16 cellular contexts compared by ENCODE assay signal in the genomic region with DNA sequence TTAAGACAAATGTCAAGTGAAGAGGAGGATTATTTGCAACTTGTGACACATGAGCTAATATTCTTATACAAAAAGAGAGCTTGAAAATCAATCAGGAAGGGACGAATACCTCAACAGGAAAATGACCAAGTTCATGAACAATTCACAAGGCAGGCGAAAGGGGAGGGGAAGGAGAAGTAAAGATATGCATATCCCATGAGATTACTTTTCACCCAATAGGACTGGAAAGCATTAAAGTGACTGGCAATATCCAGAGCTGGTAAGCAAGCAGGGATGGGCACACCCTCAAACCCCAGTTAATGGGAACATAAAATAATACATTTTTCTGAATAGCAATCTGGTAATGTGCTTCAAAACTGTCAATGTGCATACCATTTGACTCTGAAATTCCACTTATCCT.
A peak's percentile ranks its signal among the peaks of the same experiment; 100 is the strongest.
DNase-seq lines count a peak whose midpoint lies in the region; ATAC-seq and TF ChIP-seq lines count a peak whose summit lies in the region.
"Had no signal": no experiment of that assay in that cellular context is flagged by ENCODE, and none has a peak within 500 bp of the region (broad histone marks: within the 10 kb centered on the region; RNA-seq: fewer than 3 reads in every experiment).

No MANE protein-coding gene starts in this region.

- H3K27ac ChIP-seq in PC-3 (ENCODE audit: low read length) (peak overlapping the region; percentile 24), esophagus muscularis mucosa (replicated peaks in 1 of 4) (no peak overlapping the region)
- H3K27ac ChIP-seq: RWPE1 had no signal

- H3K27me3 ChIP-seq in PC-3 (ENCODE audit: low read length) (no peaks in the 10 kb centered on the region), esophagus muscularis mucosa (no peaks in the 10 kb centered on the region)
- H3K27me3 ChIP-seq: gastroesophageal sphincter had no signal

- no peaks in the 10 kb centered on the region for H4K20me1 ChIP-seq in PC-3 (ENCODE audit: low read length)

- peak overlapping the region; percentile 61 for H3K4me2 ChIP-seq in PC-3 (ENCODE audit: low read length)

- H3K79me2 ChIP-seq in PC-3 (ENCODE audit: low read length), result no peaks in the 10 kb centered on the region

- H3K36me3 ChIP-seq in PC-3 (ENCODE audit: low read depth, low read length) (no peaks in the 10 kb centered on the region), esophagus muscularis mucosa (no peaks in the 10 kb centered on the region)
- H3K36me3 ChIP-seq: gastroesophageal sphincter had no signal

- H3K9me3 ChIP-seq in PC-3 (ENCODE audit: low read length) (no peaks in the 10 kb centered on the region), esophagus muscularis mucosa (no peaks in the 10 kb centered on the region)
- H3K9me3 ChIP-seq: gastroesophageal sphincter had no signal

- H3K4me1 ChIP-seq in PC-3 (ENCODE audit: insufficient read depth, low read length) (peaks cover 14% of the 10 kb centered on the region), esophagus muscularis mucosa (peaks cover 0 to 12% (median 9%) of the 10 kb centered on the region in 4 donors)
- H3K4me1 ChIP-seq: gastroesophageal sphincter had no signal

- no TSS peak for BruUV-seq in PC-3 (replicated peaks; lab: Mats Ljungman, UMichigan)

- no peaks in the 10 kb centered on the region for H3F3A ChIP-seq in PC-3 (ENCODE audit: low read length, unreplicated experiment)

- POLR2A ChIA-PET in PC-3 (lab: Charles Lee; ENCODE audit: unreplicated experiment), result no interaction called here

- H3K9ac ChIP-seq in PC-3 (ENCODE audit: low read length), result no peak overlapping the region

- 73% methylated on average over 2 of the region's 2 CpGs for WGBS in esophagus muscularis mucosa

- H3K4me3 ChIP-seq in PC-3 (ENCODE audit: low read length) (no peak overlapping the region), esophagus muscularis mucosa (no peak overlapping the region)
- H3K4me3 ChIP-seq: gastroesophageal sphincter had no signal

- no peaks in the 10 kb centered on the region for H3K9me2 ChIP-seq in PC-3 (replicated peaks; ENCODE audit: low read length)

- ATAC-seq in PC-3, result peak; percentile 56
- no peak for ATAC-seq in GM19467 (IDR thresholded peaks at IDR 0.05; ENCODE audit: unreplicated experiment)
- ATAC-seq in GM18873 (IDR thresholded peaks at IDR 0.05; ENCODE audit: low FRiP score, unreplicated experiment), result no peak
- ATAC-seq: gastroesophageal sphincter, sciatic nerve had no signal

- TF ChIP-seq EP300 in esophagus muscularis mucosa (IDR thresholded peaks at IDR 0.05), result no peak

- TF ChIP-seq POLR2A in esophagus muscularis mucosa (IDR thresholded peaks at IDR 0.05; ENCODE audit: low read depth), result no peak

- no peak for TF ChIP-seq CTCF in PC-3 (conservative IDR thresholded peaks at IDR 0.05; ENCODE audit: low read depth, low read length)
- TF ChIP-seq CTCF in esophagus muscularis mucosa (IDR thresholded peaks at IDR 0.05), result no peak

- CTCF ChIA-PET in PC-3 (lab: Charles Lee), result interaction anchor here (0.6 kb wide), 1 partner anchor 292 kb away, joined by 4 read pairs; no protein-coding TSS in a partner anchor

- H2AFZ ChIP-seq in PC-3 (ENCODE audit: low read length), result peak overlapping the region; percentile 66; the same call in 1 of the 2 replicates

- intact Hi-C loops in PC-3 (cut with micrococcal nuclease), result no loop called here
- intact Hi-C loops in esophagus muscularis mucosa (cut with DNase I), result no loop called here

- peak; percentile 60 for DNase-seq in GM03348 (ENCODE audit: low spot score)
- DNase-seq in PC-3, result peak; percentile 40
- peak; percentile 45 for DNase-seq in dedifferentiated amniotic fluid mesenchymal stem cell (ENCODE audit: extremely low spot score)
- peak; percentile 57 for DNase-seq in non-pigmented ciliary epithelial cell (ENCODE audit: low read depth)
- no peak for DNase-seq in OCI-M1 (lab: John Stamatoyannopoulos, UW)
- DNase-seq in esophagus muscularis mucosa (ENCODE audit: extremely low spot score), result no peak
- DNase-seq: activated CD4-positive, alpha-beta T cell treated with anti-CD3 and anti-CD28 coated beads, Interleukin-2, amount 50 U/mL, for 4 hours; COR-L47; naive B cell; NCI-H187; NCI-H524 treated with DMSO at 0.1 percent for 48 hours had no signal

Comparison
In these comparisons a context has a peak if more than half of its experiments do, and no peak if none do; other contexts are left out.
1. DNase-seq: peak in GM03348 (single experiment), PC-3 (single experiment), dedifferentiated amniotic fluid mesenchymal stem cell (single experiment) and non-pigmented ciliary epithelial cell (single experiment); none in OCI-M1 (single experiment) and esophagus muscularis mucosa (single experiment).